24 cellular contexts compared by ENCODE assay signal in the genomic region with DNA sequence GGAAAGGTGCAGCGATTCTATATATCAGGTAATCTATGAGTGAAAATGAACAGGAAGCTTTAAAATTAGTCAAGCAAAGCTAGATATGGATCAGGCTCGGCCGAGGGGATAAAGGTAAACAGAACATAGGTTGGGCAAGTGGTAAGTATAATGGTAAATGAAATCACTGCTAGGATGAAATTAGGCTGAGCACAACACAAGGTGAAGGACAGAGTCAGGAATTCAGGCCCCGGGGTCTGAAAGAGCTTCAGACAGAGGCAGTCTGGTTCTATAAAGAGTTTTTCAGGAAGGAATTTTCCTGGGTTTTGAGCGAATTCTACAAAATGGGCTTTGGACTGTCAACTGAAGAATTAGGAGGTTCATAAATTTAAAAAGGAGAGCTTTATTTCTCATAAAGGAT.
DNase-seq lines count a peak whose midpoint lies in the region; ATAC-seq and TF ChIP-seq lines count a peak whose summit lies in the region.
"Had no signal": no experiment of that assay in that cellular context is flagged by ENCODE, and none has a peak within 500 bp of the region (broad histone marks: within the 10 kb centered on the region; RNA-seq: fewer than 3 reads in every experiment).

No MANE protein-coding gene starts in this region.

- H3K9ac ChIP-seq in H9 (ENCODE audit: extremely low read depth, insufficient read length, low read length): no peak overlapping the region

- no peak for TF ChIP-seq CTCF in H9 (conservative IDR thresholded peaks at IDR 0.05)
- TF ChIP-seq CTCF in foreskin keratinocyte (conservative IDR thresholded peaks at IDR 0.05): no peak
- TF ChIP-seq CTCF in nephron (IDR thresholded peaks at IDR 0.05; ENCODE audit: unreplicated experiment in 3 of 3): no peak

- H3K9me3 ChIP-seq in H9 (ENCODE audit: control insufficient read depth, low read depth, low read length): no peaks in the 10 kb centered on the region
- H3K9me3 ChIP-seq: HAP-1, MG63, Peyer's patch had no signal

- H2AK5ac ChIP-seq in H9 (ENCODE audit: insufficient read length, low read length): no peak overlapping the region

- H3K27me3 ChIP-seq in H9 (ENCODE audit: insufficient read depth, low read length) (no peaks in the 10 kb centered on the region), foreskin keratinocyte (no peaks in the 10 kb centered on the region)
- H3K27me3 ChIP-seq: MG63, Peyer's patch had no signal

- no peak overlapping the region for H2AFZ ChIP-seq in H9 (ENCODE audit: low read length)

- no peak overlapping the region for H2BK12ac ChIP-seq in H9 (ENCODE audit: insufficient read length, low read depth, low read length)

- no peak for ATAC-seq in foreskin keratinocyte
- ATAC-seq in HG03196 (IDR thresholded peaks at IDR 0.05; ENCODE audit: unreplicated experiment): no peak

- no peaks in the 10 kb centered on the region for H4K20me1 ChIP-seq in H9 (ENCODE audit: control insufficient read depth, insufficient read depth, insufficient read length)

- H3K79me1 ChIP-seq in H9 (ENCODE audit: insufficient read depth, low read depth, low read length, poor library complexity, severe bottlenecking): no peaks in the 10 kb centered on the region

- H3K14ac ChIP-seq in H9 (ENCODE audit: insufficient read depth, low read length): no peak overlapping the region

- H3K4ac ChIP-seq in H9 (ENCODE audit: low read depth, low read length): no peak overlapping the region

- H3K18ac ChIP-seq in H9 (ENCODE audit: insufficient read length, low read depth, low read length): no peak overlapping the region

- no peak overlapping the region for H4K5ac ChIP-seq in H9 (ENCODE audit: insufficient read length, low read depth, low read length)

- no peak overlapping the region for H2BK120ac ChIP-seq in H9 (ENCODE audit: low read depth, low read length, poor library complexity, severe bottlenecking)

- no peak overlapping the region for H3K23ac ChIP-seq in H9 (ENCODE audit: insufficient read length, low read depth, low read length)

- H2BK15ac ChIP-seq in H9 (ENCODE audit: low read depth, low read length): no peak overlapping the region

- H3T11ph ChIP-seq in H9 (ENCODE audit: low read length): no peak overlapping the region

- H3K36me3 Mint-ChIP-seq in H9 (ENCODE audit: insufficient read depth in 1 of 3, low read depth in 3 of 3) (peaks cover 0 to 4% (median 2%) of the 10 kb centered on the region in 3 experiments; a peak in 2 of 7 replicates), nephron (ENCODE audit: low read depth) (no peaks in the 10 kb centered on the region)
- H3K36me3 Mint-ChIP-seq: CD4-positive, alpha-beta memory T cell had no signal

- no peak overlapping the region for H3K4me3 Mint-ChIP-seq in H9
- no peak overlapping the region for H3K4me3 Mint-ChIP-seq in nephron
- H3K4me3 Mint-ChIP-seq: CD4-positive, alpha-beta memory T cell had no signal

- H3K4me1 ChIP-seq in H9 (ENCODE audit: insufficient read depth, low read length): peaks cover 7% of the 10 kb centered on the region
- H3K4me1 ChIP-seq in foreskin keratinocyte: peaks cover 17% of the 10 kb centered on the region
- H3K4me1 ChIP-seq: Peyer's patch had no signal

- no peaks in the 10 kb centered on the region for H3K23me2 ChIP-seq in H9 (ENCODE audit: insufficient read length, low read depth, low read length, poor library complexity, severe bottlenecking)

- no peak for DNase-seq in H9
- DNase-seq in foreskin keratinocyte: no peak
- no peak for DNase-seq in AG08396 (ENCODE audit: low spot score)
- DNase-seq in DMS79 treated with DMSO at 0.1 percent for 48 hours (lab: John Stamatoyannopoulos, UW): no peak
- no peak for DNase-seq in COLO829 (ENCODE audit: low spot score)
- DNase-seq: AML-193; C1 segment of cervical spinal cord; CD4-positive, alpha-beta memory T cell; DMS 273 treated with DMSO at 0.1 percent for 48 hours; DND-41; IMR-90; KG1; MG63; NCI-H2029; NCI-H446 treated with DMSO at 0.1 percent for 48 hours; NCI-H526; NCI-H82; Peyer's patch; SHP77 treated with DMSO at 0.1 percent for 48 hours had no signal

- H3K27ac ChIP-seq in H9 (ENCODE audit: insufficient read length, low read depth, low read length) (no peak overlapping the region), foreskin keratinocyte (peak overlapping the region; percentile 71)
- H3K27ac ChIP-seq: Peyer's patch, SK-N-MC had no signal

- H2BK5ac ChIP-seq in H9 (ENCODE audit: insufficient read length, low read length): no peak overlapping the region

- no peaks in the 10 kb centered on the region; a peak in 1 of 5 replicates for H3K9me3 Mint-ChIP-seq in H9
- no peaks in the 10 kb centered on the region for H3K9me3 Mint-ChIP-seq in nephron
- H3K9me3 Mint-ChIP-seq: HFFc6 had no signal

- no peak overlapping the region for H4K91ac ChIP-seq in H9 (ENCODE audit: insufficient read length, low read depth, low read length)

- no peaks in the 10 kb centered on the region for H3K27me3 Mint-ChIP-seq in H9 (ENCODE audit: low read depth)
- H3K27me3 Mint-ChIP-seq in nephron (ENCODE audit: low read depth): peaks cover 4% of the 10 kb centered on the region
- H3K27me3 Mint-ChIP-seq: CD4-positive, alpha-beta memory T cell had no signal

- no peak overlapping the region for H2BK20ac ChIP-seq in H9 (ENCODE audit: low read depth, low read length, poor library complexity, severe bottlenecking)

- no peak overlapping the region for H3K56ac ChIP-seq in H9 (ENCODE audit: insufficient read length, low read depth, low read length)

- peak overlapping the region in 2 of 3 experiments; percentile 35 to 39; a peak in 4 of 7 replicates for H3K27ac Mint-ChIP-seq in H9
- H3K27ac Mint-ChIP-seq in nephron: peak overlapping the region; percentile 26 to 88 (median 74)
- H3K27ac Mint-ChIP-seq: CD4-positive, alpha-beta memory T cell had no signal

- H3K4me1 Mint-ChIP-seq in H9: peaks cover 24% of the 10 kb centered on the region in 2 experiments
- peaks cover 16% of the 10 kb centered on the region for H3K4me1 Mint-ChIP-seq in nephron
- H3K4me1 Mint-ChIP-seq: CD4-positive, alpha-beta memory T cell had no signal

- WGBS in H9 (ENCODE audit: extremely low coverage, insufficient read length, low lambda C conversion rate): no CpG with 5 or more reads among the region's 5 CpGs

- H3K4me2 ChIP-seq in H9 (ENCODE audit: insufficient read depth, insufficient read length, low read length): no peak overlapping the region

- H4K8ac ChIP-seq in H9 (replicated peaks; ENCODE audit: insufficient read length, low read depth, low read length): no peak overlapping the region

- H3K79me2 ChIP-seq in H9 (ENCODE audit: insufficient read depth, low read length): no peaks in the 10 kb centered on the region
